Comparison of ENCODE assay signal across 9 cellular contexts in the genomic region with DNA sequence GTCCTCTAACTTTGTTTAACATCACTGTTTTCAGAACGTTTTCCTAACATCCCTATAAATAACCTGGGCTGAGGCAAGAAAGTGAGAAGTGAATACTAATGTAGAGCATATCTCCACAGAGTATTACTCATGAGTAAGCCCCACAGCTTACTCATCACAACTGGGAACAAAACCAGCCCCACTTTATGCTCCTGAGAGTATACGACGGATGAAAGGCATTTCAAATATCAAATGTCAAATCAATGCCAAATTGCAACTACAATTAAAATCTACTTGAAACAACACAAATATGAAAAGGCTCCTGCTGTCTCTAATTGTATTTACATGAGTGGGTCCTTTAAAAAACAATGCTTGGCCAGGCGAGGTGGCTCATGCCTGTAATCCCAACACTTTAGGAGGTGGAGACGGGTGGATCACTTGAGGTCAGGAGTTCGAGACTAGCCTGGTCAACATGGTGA. TPM values are rescaled to one million over a fixed set of nuclear protein-coding genes. Genes with fewer than 3 reads are reported as not detected.
DNase-seq lines count a peak whose midpoint lies in the region; ATAC-seq and TF ChIP-seq lines count a peak whose summit lies in the region.
"Had no signal": no experiment of that assay in that cellular context is flagged by ENCODE, and none has a peak within 500 bp of the region (broad histone marks: within the 10 kb centered on the region; RNA-seq: fewer than 3 reads in every experiment).

No MANE protein-coding gene starts in this region.

- intact Hi-C loops in ascending aorta (cut with DNase I), result loop anchor here (2.0 kb wide), 1 partner anchor 41 kb away; a partner anchor contains a TSS

- H3K36me3 ChIP-seq in ascending aorta, result no peaks in the 10 kb centered on the region

- H3K9me3 ChIP-seq in ascending aorta, result no peaks in the 10 kb centered on the region
- no peaks in the 10 kb centered on the region for H3K9me3 ChIP-seq in T-helper 17 cell (ENCODE audit: control insufficient read depth, low read length, poor library complexity, severe bottlenecking)

- no peak overlapping the region for H3K4me3 Mint-ChIP-seq in T-helper 17 cell

- ATAC-seq in HG03571 (IDR thresholded peaks at IDR 0.05; ENCODE audit: unreplicated experiment) (no peak), T-helper 17 cell (no peak), HG03460 (IDR thresholded peaks at IDR 0.05; ENCODE audit: unreplicated experiment) (no peak)

- H3K27ac ChIP-seq in ascending aorta, result peak overlapping the region; percentile 27 to 71

- peaks cover 11% of the 10 kb centered on the region for H3K27me3 Mint-ChIP-seq in T-helper 17 cell

- DNase-seq in AG08395 (ENCODE audit: low spot score), result peak; percentile 88
- peak; percentile 94 for DNase-seq in M059J (ENCODE audit: low read depth)
- peak in 1 of 2 donors; percentile 72 for DNase-seq in ascending aorta (ENCODE audit: low spot score in 2 of 2)
- peak; percentile 91 for DNase-seq in kidney tubule cell (ENCODE audit: low spot score)
- DNase-seq in CD1c-positive myeloid dendritic cell (ENCODE audit: extremely low spot score), result no peak
- no peak for DNase-seq in T-helper 17 cell
- DNase-seq: NCI-H2227 treated with DMSO at 0.1 percent for 48 hours had no signal

- no peaks in the 10 kb centered on the region for H3K4me1 Mint-ChIP-seq in T-helper 17 cell

- no peak overlapping the region for H3K27ac Mint-ChIP-seq in T-helper 17 cell

- H3K27me3 ChIP-seq in ascending aorta, result no peaks in the 10 kb centered on the region

- H3K4me3 ChIP-seq in ascending aorta, result no peak overlapping the region

- H3K36me3 Mint-ChIP-seq in T-helper 17 cell (ENCODE audit: low read depth), result no peaks in the 10 kb centered on the region

- no peak for TF ChIP-seq CTCF in ascending aorta (IDR thresholded peaks at IDR 0.05)

- peaks cover 0 to 33% of the 10 kb centered on the region in 2 donors for H3K4me1 ChIP-seq in ascending aorta

RNA-seq across cellular contexts. Expression of a gene that starts 41.2 kb away (rescaled TPM):
- total RNA-seq in M059J (2014; rRNA removed; shearing (Covaris generic)), result 5.0 and 7.9 TPM in 2 replicates
- 27.6 TPM for total RNA-seq in ascending aorta
- total RNA-seq in T-helper 17 cell, result under 1 TPM; 0.16 to 0.42 TPM

Comparison
In these comparisons a context has a peak if more than half of its experiments do, and no peak if none do; other contexts are left out.
1. DNase-seq: peak in AG08395 (single experiment), M059J (single experiment) and kidney tubule cell (single experiment); none in CD1c-positive myeloid dendritic cell (single experiment) and T-helper 17 cell (0 of 3).